ENCODE assay signal across 32 cellular contexts in genomic region chr6:41596096-41596685, GRCh38. TPM values are rescaled to one million over a fixed set of nuclear protein-coding genes. Genes with fewer than 3 reads are reported as not detected.
"Had no signal": no experiment of that assay in that cellular context is flagged by ENCODE, and none has a peak within 500 bp of the region (broad histone marks: within the 10 kb centered on the region; RNA-seq: fewer than 3 reads in every experiment).

No MANE protein-coding gene starts in this region.

- H3K27me3 Mint-ChIP-seq: activated CD4-positive, alpha-beta T cell treated with anti-CD3 and anti-CD28 coated beads, Interleukin-2, amount 10 ng/mL, durations not matched to agents 24 days and 14 days; activated naive CD4-positive, alpha-beta T cell treated with anti-CD3 and anti-CD28 coated beads, Interleukin-2, amount 10 ng/mL, durations not matched to agents 7 days and 5 days; activated naive CD8-positive, alpha-beta T cell; central memory CD8-positive, alpha-beta T cell; T-cell; T-helper 17 cell had no signal

- FAIRE-seq: K562 had no signal

- H3K9me3 ChIP-seq: Peyer's patch had no signal

- H3K9me3 Mint-ChIP-seq: activated CD4-positive, alpha-beta T cell treated with anti-CD3 and anti-CD28 coated beads, Interleukin-2, amount 10 ng/mL, durations not matched to agents 24 days and 14 days; activated naive CD4-positive, alpha-beta T cell treated with anti-CD3 and anti-CD28 coated beads, Interleukin-2, amount 10 ng/mL, durations not matched to agents 7 days and 5 days; activated T-cell treated with anti-CD3 and anti-CD28 coated beads, Interleukin-2, amount 50 U/mL, for 4 hours; activated T-helper 1 cell treated with anti-CD3 and anti-CD28 coated beads, Interleukin-12 subunit alpha, Interleukin-12 subunit beta, Interleukin-2, Interleukin-4 antibody, amounts not matched to agents 30 ng/mL and 10 ng/mL and 1 ng/mL, durations not matched to agents 14 hours and 24 hours and 36 hours; central memory CD8-positive, alpha-beta T cell; T-cell had no signal

- DNase-seq: activated CD4-positive, alpha-beta T cell treated with anti-CD3 and anti-CD28 coated beads, Interleukin-2, amount 10 ng/mL, durations not matched to agents 24 days and 14 days; activated CD4-positive, alpha-beta T cell treated with anti-CD3 and anti-CD28 coated beads, Interleukin-2, amount 50 U/mL, for 4 hours; activated CD4-positive, CD25-positive, alpha-beta regulatory T cell; activated CD8-positive, alpha-beta memory T cell treated with anti-CD3 and anti-CD28 coated beads, Interleukin-2, amount 50 U/mL, for 4 hours; activated naive CD4-positive, alpha-beta T cell treated with anti-CD3 and anti-CD28 coated beads, Interleukin-2, amount 10 ng/mL, durations not matched to agents 7 days and 5 days; activated T-cell treated with anti-CD3 and anti-CD28 coated beads for 4 hours; activated T-cell treated with anti-CD3 and anti-CD28 coated beads, Interleukin-2, amount 50 U/mL, for 4 hours; amniotic stem cell; brain microvascular endothelial cell; NCI-H1105 treated with DMSO at 0.1 percent for 48 hours; NCI-H1436; NCI-H1694; NCI-H1930; NCI-H2081 treated with DMSO at 0.1 percent for 48 hours; NCI-H345; NCI-H526; NCI-H748 treated with DMSO at 0.1 percent for 48 hours; NK-92 treated with Interleukin-12 subunit alpha and Interleukin-12 subunit beta, amount 100 ng/mL, for 24 hours; PC-3; Peyer's patch; RPMI8226; SIG-M5; T-cell; T-helper 17 cell; T-helper 9 cell had no signal

- H3K36me3 Mint-ChIP-seq: activated naive CD4-positive, alpha-beta T cell treated with anti-CD3 and anti-CD28 coated beads, Interleukin-2, amount 10 ng/mL, durations not matched to agents 7 days and 5 days; activated naive CD8-positive, alpha-beta T cell had no signal

- H3K4me1 Mint-ChIP-seq: activated naive CD4-positive, alpha-beta T cell treated with anti-CD3 and anti-CD28 coated beads, Interleukin-2, amount 10 ng/mL, durations not matched to agents 7 days and 5 days; T-cell had no signal

- ATAC-seq: activated T-cell treated with anti-CD3 and anti-CD28 coated beads, Interleukin-2, amount 50 U/mL, for 4 hours; K562; PC-3; Right ventricle myocardium inferior; SK-N-SH treated with all-trans-retinoic acid at 6 μM for 48 hours; T-cell; T-helper 17 cell had no signal

- H3K27ac Mint-ChIP-seq: activated naive CD4-positive, alpha-beta T cell treated with anti-CD3 and anti-CD28 coated beads, Interleukin-2, amount 10 ng/mL, durations not matched to agents 7 days and 5 days; activated naive CD8-positive, alpha-beta T cell; activated T-helper 1 cell treated with anti-CD3 and anti-CD28 coated beads, Interleukin-12 subunit alpha, Interleukin-12 subunit beta, Interleukin-2, Interleukin-4 antibody, amounts not matched to agents 30 ng/mL and 10 ng/mL and 1 ng/mL, durations not matched to agents 14 hours and 24 hours and 36 hours; T-cell; T-helper 17 cell had no signal

- H3K4me3 ChIP-seq: K562, Peyer's patch had no signal

- H3K4me1 ChIP-seq: Peyer's patch had no signal

- H3K27me3 ChIP-seq: brain microvascular endothelial cell, Peyer's patch had no signal

- H3K4me3 Mint-ChIP-seq: activated CD4-positive, alpha-beta T cell treated with anti-CD3 and anti-CD28 coated beads, Interleukin-2, amount 10 ng/mL, durations not matched to agents 24 days and 14 days; activated naive CD4-positive, alpha-beta T cell treated with anti-CD3 and anti-CD28 coated beads, Interleukin-2, amount 10 ng/mL, durations not matched to agents 7 days and 5 days; activated naive CD8-positive, alpha-beta T cell; activated T-cell treated with anti-CD3 and anti-CD28 coated beads, Interleukin-2, amount 50 U/mL, for 4 hours; activated T-helper 1 cell treated with anti-CD3 and anti-CD28 coated beads, Interleukin-12 subunit alpha, Interleukin-12 subunit beta, Interleukin-2, Interleukin-4 antibody, amounts not matched to agents 30 ng/mL and 10 ng/mL and 1 ng/mL, durations not matched to agents 14 hours and 24 hours and 36 hours; central memory CD8-positive, alpha-beta T cell; T-cell; T-helper 17 cell had no signal

- H3K27ac ChIP-seq: brain microvascular endothelial cell, Peyer's patch, VCaP had no signal

RNA-seq across cellular contexts. Expression of gene MDFI, which starts 42.1 kb away (rescaled TPM):
- total RNA-seq: activated CD4-positive, alpha-beta T cell treated with anti-CD3 and anti-CD28 coated beads, Interleukin-2, amount 10 ng/mL, durations not matched to agents 24 days and 14 days; activated T-helper 1 cell treated with anti-CD3 and anti-CD28 coated beads, Interleukin-12 subunit alpha, Interleukin-12 subunit beta, Interleukin-2, Interleukin-4 antibody, amounts not matched to agents 30 ng/mL and 10 ng/mL and 1 ng/mL, durations not matched to agents 14 hours and 24 hours and 36 hours; K562; T-cell; T-helper 17 cell had no signal
- polyA plus RNA-seq: K562 had no signal
